2 cellular contexts compared by ENCODE assay signal in the genomic region with DNA sequence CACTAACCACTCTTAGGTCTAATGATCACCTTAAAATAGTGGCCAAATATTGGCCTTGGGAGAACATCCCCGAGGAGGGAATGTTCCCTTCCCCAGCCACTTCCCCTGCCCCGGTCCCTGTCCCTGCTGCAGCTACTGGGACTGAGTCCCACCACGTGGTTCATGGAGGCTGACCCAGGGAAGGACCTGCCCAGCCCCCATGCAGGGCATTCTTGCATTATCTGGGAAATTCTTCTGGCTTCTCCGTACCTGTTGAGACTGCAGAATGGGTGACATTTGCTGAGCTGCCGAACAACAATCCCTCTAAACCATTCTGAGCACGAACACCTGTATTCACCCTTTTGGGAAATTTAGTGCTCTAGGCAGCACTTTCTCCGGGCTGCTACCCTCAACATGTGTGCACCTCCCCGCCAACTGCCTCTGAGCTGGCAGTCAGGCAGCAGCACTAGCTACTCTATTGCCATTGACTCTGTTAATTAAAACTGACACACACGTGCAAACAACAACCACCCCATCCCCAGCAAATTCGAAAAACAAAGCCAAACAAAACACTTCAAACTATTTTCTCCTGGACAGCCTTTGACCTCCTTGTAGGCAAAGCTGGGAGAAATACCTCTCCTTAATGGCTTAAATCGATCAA.
TF ChIP-seq lines count a peak whose summit lies in the region.

No MANE protein-coding gene starts in this region.

TF ChIP-seq in GM23338, 12 proteins besides CTCF, POLR2A, EP300 and RAD21:
- TF ChIP-seq, protein P1, sequence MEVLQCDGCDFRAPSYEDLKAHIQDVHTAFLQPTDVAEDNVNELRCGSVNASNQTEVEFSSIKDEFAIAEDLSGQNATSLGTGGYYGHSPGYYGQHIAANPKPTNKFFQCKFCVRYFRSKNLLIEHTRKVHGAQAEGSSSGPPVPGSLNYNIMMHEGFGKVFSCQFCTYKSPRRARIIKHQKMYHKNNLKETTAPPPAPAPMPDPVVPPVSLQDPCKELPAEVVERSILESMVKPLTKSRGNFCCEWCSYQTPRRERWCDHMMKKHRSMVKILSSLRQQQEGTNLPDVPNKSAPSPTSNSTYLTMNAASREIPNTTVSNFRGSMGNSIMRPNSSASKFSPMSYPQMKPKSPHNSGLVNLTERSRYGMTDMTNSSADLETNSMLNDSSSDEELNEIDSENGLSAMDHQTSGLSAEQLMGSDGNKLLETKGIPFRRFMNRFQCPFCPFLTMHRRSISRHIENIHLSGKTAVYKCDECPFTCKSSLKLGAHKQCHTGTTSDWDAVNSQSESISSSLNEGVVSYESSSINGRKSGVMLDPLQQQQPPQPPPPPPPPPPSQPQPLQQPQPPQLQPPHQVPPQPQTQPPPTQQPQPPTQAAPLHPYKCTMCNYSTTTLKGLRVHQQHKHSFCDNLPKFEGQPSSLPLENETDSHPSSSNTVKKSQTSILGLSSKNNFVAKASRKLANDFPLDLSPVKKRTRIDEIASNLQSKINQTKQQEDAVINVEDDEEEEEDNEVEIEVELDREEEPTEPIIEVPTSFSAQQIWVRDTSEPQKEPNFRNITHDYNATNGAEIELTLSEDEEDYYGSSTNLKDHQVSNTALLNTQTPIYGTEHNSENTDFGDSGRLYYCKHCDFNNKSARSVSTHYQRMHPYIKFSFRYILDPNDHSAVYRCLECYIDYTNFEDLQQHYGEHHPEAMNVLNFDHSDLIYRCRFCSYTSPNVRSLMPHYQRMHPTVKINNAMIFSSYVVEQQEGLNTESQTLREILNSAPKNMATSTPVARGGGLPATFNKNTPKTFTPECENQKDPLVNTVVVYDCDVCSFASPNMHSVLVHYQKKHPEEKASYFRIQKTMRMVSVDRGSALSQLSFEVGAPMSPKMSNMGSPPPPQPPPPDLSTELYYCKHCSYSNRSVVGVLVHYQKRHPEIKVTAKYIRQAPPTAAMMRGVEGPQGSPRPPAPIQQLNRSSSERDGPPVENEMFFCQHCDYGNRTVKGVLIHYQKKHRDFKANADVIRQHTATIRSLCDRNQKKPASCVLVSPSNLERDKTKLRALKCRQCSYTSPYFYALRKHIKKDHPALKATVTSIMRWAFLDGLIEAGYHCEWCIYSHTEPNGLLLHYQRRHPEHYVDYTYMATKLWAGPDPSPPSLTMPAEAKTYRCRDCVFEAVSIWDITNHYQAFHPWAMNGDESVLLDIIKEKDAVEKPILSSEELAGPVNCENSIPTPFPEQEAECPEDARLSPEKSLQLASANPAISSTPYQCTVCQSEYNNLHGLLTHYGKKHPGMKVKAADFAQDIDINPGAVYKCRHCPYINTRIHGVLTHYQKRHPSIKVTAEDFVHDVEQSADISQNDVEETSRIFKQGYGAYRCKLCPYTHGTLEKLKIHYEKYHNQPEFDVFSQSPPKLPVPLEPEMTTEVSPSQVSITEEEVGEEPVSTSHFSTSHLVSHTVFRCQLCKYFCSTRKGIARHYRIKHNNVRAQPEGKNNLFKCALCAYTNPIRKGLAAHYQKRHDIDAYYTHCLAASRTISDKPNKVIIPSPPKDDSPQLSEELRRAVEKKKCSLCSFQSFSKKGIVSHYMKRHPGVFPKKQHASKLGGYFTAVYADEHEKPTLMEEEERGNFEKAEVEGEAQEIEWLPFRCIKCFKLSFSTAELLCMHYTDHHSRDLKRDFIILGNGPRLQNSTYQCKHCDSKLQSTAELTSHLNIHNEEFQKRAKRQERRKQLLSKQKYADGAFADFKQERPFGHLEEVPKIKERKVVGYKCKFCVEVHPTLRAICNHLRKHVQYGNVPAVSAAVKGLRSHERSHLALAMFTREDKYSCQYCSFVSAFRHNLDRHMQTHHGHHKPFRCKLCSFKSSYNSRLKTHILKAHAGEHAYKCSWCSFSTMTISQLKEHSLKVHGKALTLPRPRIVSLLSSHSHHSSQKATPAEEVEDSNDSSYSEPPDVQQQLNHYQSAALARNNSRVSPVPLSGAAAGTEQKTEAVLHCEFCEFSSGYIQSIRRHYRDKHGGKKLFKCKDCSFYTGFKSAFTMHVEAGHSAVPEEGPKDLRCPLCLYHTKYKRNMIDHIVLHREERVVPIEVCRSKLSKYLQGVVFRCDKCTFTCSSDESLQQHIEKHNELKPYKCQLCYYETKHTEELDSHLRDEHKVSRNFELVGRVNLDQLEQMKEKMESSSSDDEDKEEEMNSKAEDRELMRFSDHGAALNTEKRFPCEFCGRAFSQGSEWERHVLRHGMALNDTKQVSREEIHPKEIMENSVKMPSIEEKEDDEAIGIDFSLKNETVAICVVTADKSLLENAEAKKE (CRISPR knock-in tag; IDR thresholded peaks at IDR 0.05) = no peak
- TF ChIP-seq EZH2phosphoT487 (IDR thresholded peaks at IDR 0.05; ENCODE audit: unreplicated experiment) (no peak), NANOG (IDR thresholded peaks at IDR 0.05; ENCODE audit: borderline replicate concordance) (no peak), CREB1 (CRISPR knock-in tag; IDR thresholded peaks at IDR 0.05; ENCODE audit: low read depth) (no peak), POLR2AphosphoS5 (IDR thresholded peaks at IDR 0.05; ENCODE audit: low read depth) (no peak)

TF ChIP-seq in K562, 482 proteins besides CTCF, POLR2A, EP300 and RAD21 (continued from another document):
- TF ChIP-seq, protein P2, sequence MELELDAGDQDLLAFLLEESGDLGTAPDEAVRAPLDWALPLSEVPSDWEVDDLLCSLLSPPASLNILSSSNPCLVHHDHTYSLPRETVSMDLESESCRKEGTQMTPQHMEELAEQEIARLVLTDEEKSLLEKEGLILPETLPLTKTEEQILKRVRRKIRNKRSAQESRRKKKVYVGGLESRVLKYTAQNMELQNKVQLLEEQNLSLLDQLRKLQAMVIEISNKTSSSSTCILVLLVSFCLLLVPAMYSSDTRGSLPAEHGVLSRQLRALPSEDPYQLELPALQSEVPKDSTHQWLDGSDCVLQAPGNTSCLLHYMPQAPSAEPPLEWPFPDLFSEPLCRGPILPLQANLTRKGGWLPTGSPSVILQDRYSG (tag; conservative IDR thresholded peaks at IDR 0.05; ENCODE audit: low read depth) = no peak
